ENCODE assay signal across 12 cellular contexts in genomic region chr20:62321521-62321948, GRCh38. TPM values are rescaled to one million over a fixed set of nuclear protein-coding genes. Genes with fewer than 3 reads are reported as not detected.
DNase-seq lines count a peak whose midpoint lies in the region; ATAC-seq and TF ChIP-seq lines count a peak whose summit lies in the region.
"Had no signal": no experiment of that assay in that cellular context is flagged by ENCODE, and none has a peak within 500 bp of the region (broad histone marks: within the 10 kb centered on the region; RNA-seq: fewer than 3 reads in every experiment).

No MANE protein-coding gene starts in this region.

- no peak overlapping the region for H3K27ac Mint-ChIP-seq in activated naive CD8-positive, alpha-beta T cell treated with anti-CD3 and anti-CD28 coated beads, Interleukin-2, amount 50 U/mL, for 24 hours

- peaks cover 0 to 81% of the 10 kb centered on the region in 2 donors for H3K36me3 ChIP-seq in left lung

- H3K36me3 Mint-ChIP-seq in activated naive CD8-positive, alpha-beta T cell treated with anti-CD3 and anti-CD28 coated beads, Interleukin-2, amount 50 U/mL, for 24 hours (ENCODE audit: low read depth): no peaks in the 10 kb centered on the region

- no peaks in the 10 kb centered on the region for H3K27me3 ChIP-seq in left lung

- no peaks in the 10 kb centered on the region for H3K9me3 Mint-ChIP-seq in activated naive CD8-positive, alpha-beta T cell treated with anti-CD3 and anti-CD28 coated beads, Interleukin-2, amount 50 U/mL, for 24 hours

- no peaks in the 10 kb centered on the region for H3K9me3 ChIP-seq in left lung

- H3K4me1 ChIP-seq in left lung: no peaks in the 10 kb centered on the region

- H3K4me3 ChIP-seq in left lung: no peak overlapping the region

- no peak overlapping the region for H3K4me3 Mint-ChIP-seq in activated naive CD8-positive, alpha-beta T cell treated with anti-CD3 and anti-CD28 coated beads, Interleukin-2, amount 50 U/mL, for 24 hours

- no peak overlapping the region for H3K27ac ChIP-seq in left lung
- H3K27ac ChIP-seq: VCaP had no signal

- no peak for ATAC-seq in activated naive CD8-positive, alpha-beta T cell treated with anti-CD3 and anti-CD28 coated beads, Interleukin-2, amount 50 U/mL, for 24 hours
- ATAC-seq in left lung (peak; percentile 51), HG03280 (IDR thresholded peaks at IDR 0.05; ENCODE audit: unreplicated experiment) (no peak), HG03439 (IDR thresholded peaks at IDR 0.05; ENCODE audit: unreplicated experiment) (no peak)

- H3K27me3 Mint-ChIP-seq in activated naive CD8-positive, alpha-beta T cell treated with anti-CD3 and anti-CD28 coated beads, Interleukin-2, amount 50 U/mL, for 24 hours: no peaks in the 10 kb centered on the region
- H3K27me3 Mint-ChIP-seq: naive B cell had no signal

- intact Hi-C loops in left lung (cut with DNase I): no loop called here

- no peaks in the 10 kb centered on the region for H3K4me1 Mint-ChIP-seq in activated naive CD8-positive, alpha-beta T cell treated with anti-CD3 and anti-CD28 coated beads, Interleukin-2, amount 50 U/mL, for 24 hours

- DNase-seq in DMS 273 (lab: John Stamatoyannopoulos, UW; ENCODE audit: unreplicated experiment) (peak; percentile 30), DMS 273 treated with DMSO at 0.1 percent for 48 hours (lab: John Stamatoyannopoulos, UW) (no peak), HK-2 (ENCODE audit: unreplicated experiment) (peak; percentile 39), left lung (no peak), retina (no peak)
- DNase-seq in activated naive CD8-positive, alpha-beta T cell treated with anti-CD3 and anti-CD28 coated beads, Interleukin-2, amount 50 U/mL, for 24 hours: peak; percentile 39
- DNase-seq: foreskin melanocyte, naive B cell, NCI-H446 treated with DMSO at 0.1 percent for 48 hours had no signal

- no peak for TF ChIP-seq CTCF in left lung (IDR thresholded peaks at IDR 0.05)

RNA-seq across cellular contexts. Expression of gene ADRM1, which starts 18.7 kb away (rescaled TPM):
- 10 to 100 TPM; 60.1 to 96.9 TPM for total RNA-seq in left lung

RNA-seq across cellular contexts. Expression of gene LAMA5, which starts 45.6 kb away (rescaled TPM):
- total RNA-seq in left lung: 100 to 1,000 TPM; 222 to 267 TPM

Comparison
In these comparisons a context has a peak if more than half of its experiments do, and no peak if none do; other contexts are left out.
1. DNase-seq: peak in DMS 273 (single experiment), HK-2 (single experiment) and activated naive CD8-positive, alpha-beta T cell treated with anti-CD3 and anti-CD28 coated beads, Interleukin-2, amount 50 U/mL, for 24 hours (single experiment); none in DMS 273 treated with DMSO at 0.1 percent for 48 hours (single experiment), left lung (0 of 2) and retina (single experiment).